Comparison of ENCODE assay signal across 10 cellular contexts in the genomic region with DNA sequence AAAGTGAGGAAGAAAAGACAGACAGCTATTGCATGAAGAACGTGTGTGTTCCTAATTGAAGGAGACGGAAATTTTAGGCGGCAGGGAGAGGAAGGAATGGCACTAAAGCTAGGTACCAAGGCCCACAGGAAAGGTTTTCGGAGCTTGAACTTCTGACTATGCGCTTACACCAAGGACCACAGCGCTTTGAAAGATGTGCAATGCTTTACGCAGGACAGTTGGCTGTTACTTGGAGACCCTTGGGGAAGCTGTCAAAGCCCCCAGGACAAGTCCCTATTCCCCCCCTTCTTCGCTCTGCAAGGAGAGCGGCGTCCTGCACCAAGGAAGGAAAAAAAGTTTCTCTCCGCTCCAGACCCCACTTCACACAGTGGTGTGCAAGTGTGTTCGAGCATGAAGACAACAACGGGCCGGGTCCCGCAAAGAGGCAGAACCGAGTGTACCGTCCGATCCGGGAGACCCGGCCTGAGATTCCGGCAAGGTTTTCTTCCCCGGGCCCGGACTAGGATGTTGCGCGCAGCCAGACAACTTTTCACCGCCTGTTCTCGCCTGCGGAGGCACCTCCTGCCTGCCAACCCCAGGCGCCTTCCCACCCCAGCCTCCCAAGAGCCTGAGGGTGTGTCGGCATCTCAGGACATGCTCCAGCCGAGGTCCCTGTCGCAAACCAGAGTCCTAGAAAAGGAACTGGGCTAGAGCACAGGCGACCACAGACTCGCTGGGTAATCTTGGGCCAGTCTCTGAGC. TPM values are rescaled to one million over a fixed set of nuclear protein-coding genes. Genes with fewer than 3 reads are reported as not detected.
DNase-seq lines count a peak whose midpoint lies in the region; ATAC-seq, FAIRE-seq and TF ChIP-seq lines count a peak whose summit lies in the region.
"Had no signal": no experiment of that assay in that cellular context is flagged by ENCODE, and none has a peak within 500 bp of the region (broad histone marks: within the 10 kb centered on the region; RNA-seq: fewer than 3 reads in every experiment).

No MANE protein-coding gene starts in this region.

- DNase-seq in endothelial cell of umbilical vein (ENCODE audit: low read depth, low spot score) (peak; percentile 37), kidney (peak; percentile 55), gastrocnemius medialis (no peak), hepatic stellate cell (ENCODE audit: low spot score) (no peak)
- no peak for DNase-seq in activated CD8-positive, alpha-beta memory T cell treated with anti-CD3 and anti-CD28 coated beads for 24 hours
- DNase-seq: cortex of kidney, NCI-H2171 had no signal

- no peaks in the 10 kb centered on the region for H3K36me3 ChIP-seq in HEK293 (ENCODE audit: control insufficient read depth in 2 of 2, insufficient read depth in 1 of 2, low read length in 2 of 2)
- H3K36me3 ChIP-seq in endothelial cell of umbilical vein (ENCODE audit: control insufficient read depth in 2 of 2, extremely low read depth in 1 of 2, insufficient read depth in 2 of 2, low read length in 2 of 2): peaks cover 0 to 2% of the 10 kb centered on the region in 2 experiments
- no peaks in the 10 kb centered on the region for H3K36me3 ChIP-seq in kidney (ENCODE audit: control insufficient read depth in 1 of 2, insufficient read depth in 2 of 2, low read length in 2 of 2)
- H3K36me3 ChIP-seq in gastrocnemius medialis: no peaks in the 10 kb centered on the region

- TF ChIP-seq CTCF in HEK293 (tag by site-specific recombination; IDR thresholded peaks at IDR 0.05) (no peak), endothelial cell of umbilical vein (IDR thresholded peaks at IDR 0.05; ENCODE audit: extremely low read depth in 1 of 2, insufficient read depth in 1 of 2, low read depth in 1 of 2, low read length in 2 of 2) (no peak), kidney (IDR thresholded peaks at IDR 0.05; ENCODE audit: borderline replicate concordance, extremely low read depth, insufficient read depth) (no peak), gastrocnemius medialis (IDR thresholded peaks at IDR 0.05 in 4 of 5, conservative IDR thresholded peaks at IDR 0.05 in 1 of 5) (no peak)

- no peak overlapping the region for H3K27ac ChIP-seq in HEK293 (ENCODE audit: extremely low read depth, low read depth, low read length)
- peak overlapping the region; percentile 54 for H3K27ac ChIP-seq in endothelial cell of umbilical vein (ENCODE audit: insufficient read depth, low read depth, low read length)
- H3K27ac ChIP-seq in kidney (ENCODE audit: low read depth in 2 of 2, low read length in 2 of 2): peak overlapping the region; percentile 39 to 65
- H3K27ac ChIP-seq in gastrocnemius medialis: peak overlapping the region; percentile 25 to 68 (median 54)

- no peaks in the 10 kb centered on the region for H3K9me1 ChIP-seq in endothelial cell of umbilical vein (replicated peaks; ENCODE audit: control insufficient read depth, extremely low read depth, insufficient read depth, low read length)

- H3K27me3 ChIP-seq in endothelial cell of umbilical vein (ENCODE audit: control insufficient read depth in 2 of 2, insufficient read depth in 2 of 2, low read length in 2 of 2) (no peaks in the 10 kb centered on the region), gastrocnemius medialis (peaks cover 0 to 10% (median 4%) of the 10 kb centered on the region in 3 donors)

- peak overlapping the region; percentile 94 for H2AFZ ChIP-seq in endothelial cell of umbilical vein (ENCODE audit: low read depth, low read length)

- no TSS peak for BruUV-seq in endothelial cell of umbilical vein (replicated peaks; lab: Mats Ljungman, UMichigan)

- ATAC-seq in gastrocnemius medialis: peak in 1 of 2 donors; percentile 21
- no peak for ATAC-seq in GM18505 (IDR thresholded peaks at IDR 0.05; ENCODE audit: unreplicated experiment)
- ATAC-seq in HG02938 (IDR thresholded peaks at IDR 0.05; ENCODE audit: unreplicated experiment): no peak

- H3K9ac ChIP-seq in endothelial cell of umbilical vein (replicated peaks; ENCODE audit: extremely low read depth, insufficient read depth, low read length) (peak overlapping the region; percentile 84), kidney (ENCODE audit: low read length in 2 of 2) (peak overlapping the region; percentile 24 to 35)

- no peaks in the 10 kb centered on the region for H3K9me3 ChIP-seq in HEK293 (ENCODE audit: control insufficient read depth, insufficient read depth, low read depth, low read length)
- H3K9me3 ChIP-seq in endothelial cell of umbilical vein (replicated peaks; ENCODE audit: control insufficient read depth, insufficient read depth, low read length): no peaks in the 10 kb centered on the region
- no peaks in the 10 kb centered on the region for H3K9me3 ChIP-seq in kidney (ENCODE audit: control insufficient read depth in 1 of 2, low read length in 2 of 2)
- H3K9me3 ChIP-seq in gastrocnemius medialis: no peaks in the 10 kb centered on the region

- dilution Hi-C loops in endothelial cell of umbilical vein (cut with MboI; ENCODE audit: extremely low pct_ligation_motif_present, low sequenced_read_pairs): no loop called here

- H4K20me1 ChIP-seq in endothelial cell of umbilical vein (replicated peaks; ENCODE audit: control insufficient read depth, extremely low read depth, insufficient read depth, low read length): no peaks in the 10 kb centered on the region

- no peak for FAIRE-seq in endothelial cell of umbilical vein (lab: Jason Lieb, UNC)
- FAIRE-seq in kidney (lab: Jason Lieb, UNC): no peak

- in situ Hi-C loops in gastrocnemius medialis (cut with MboI; ENCODE audit: low sequenced_read_pairs in 4 of 4): no loop called here

- H3K79me2 ChIP-seq in endothelial cell of umbilical vein (ENCODE audit: control insufficient read depth, insufficient read depth, low read length): peaks cover 58% of the 10 kb centered on the region

- POLR2A ChIA-PET in HEK293 (lab: Yijun Ruan, JAX): no interaction called here
- POLR2A ChIA-PET in endothelial cell of umbilical vein (lab: Charles Lee): interaction anchor here (1.1 to 2.1 kb wide), 7 partner anchors 34 to 221 kb away, joined by 3 to 11 read pairs (median 5); a partner anchor contains a TSS

- no peaks in the 10 kb centered on the region for H3K4me1 ChIP-seq in HEK293 (ENCODE audit: control insufficient read depth, insufficient read depth, low read length)
- H3K4me1 ChIP-seq in endothelial cell of umbilical vein (ENCODE audit: control insufficient read depth, extremely low read depth, insufficient read depth, low read length): peaks cover 48% of the 10 kb centered on the region
- no peaks in the 10 kb centered on the region for H3K4me1 ChIP-seq in kidney (ENCODE audit: control insufficient read depth in 1 of 2, insufficient read depth in 1 of 2, low read depth in 1 of 2, low read length in 2 of 2)
- no peaks in the 10 kb centered on the region for H3K4me1 ChIP-seq in gastrocnemius medialis

- H3K4me2 ChIP-seq in endothelial cell of umbilical vein (ENCODE audit: insufficient read depth, low read length): peak overlapping the region; percentile 68

- TF ChIP-seq POLR2A in endothelial cell of umbilical vein (IDR thresholded peaks at IDR 0.05; ENCODE audit: low read depth, low read length): no peak
- no peak for TF ChIP-seq POLR2A in gastrocnemius medialis (IDR thresholded peaks at IDR 0.05)
- no peak for TF ChIP-seq POLR2A in GM18505 (IDR thresholded peaks at IDR 0.05; ENCODE audit: borderline replicate concordance, extremely low read depth, insufficient read depth, insufficient read length)

- CTCF ChIA-PET in HEK293 (lab: Yijun Ruan, JAX) (no interaction called here), endothelial cell of umbilical vein (lab: Charles Lee) (interaction anchor here (0.9 to 2.1 kb wide), 8 partner anchors 8 to 196 kb away, joined by 3 to 17 read pairs (median 6); no protein-coding TSS in a partner anchor)

- peak overlapping the region; percentile 49; the same call in 1 of the 2 replicates for H3K4me3 ChIP-seq in HEK293 (ENCODE audit: low read depth, low read length)
- peak overlapping the region; percentile 92 to 94 (median 93) for H3K4me3 ChIP-seq in endothelial cell of umbilical vein (replicated peaks in 1 of 3; ENCODE audit: insufficient read depth in 1 of 3, low read depth in 1 of 3, low read length in 3 of 3)
- H3K4me3 ChIP-seq in kidney (ENCODE audit: low read length in 2 of 2): peak overlapping the region; percentile 42 to 62
- peak overlapping the region; percentile 53 to 66 (median 62) for H3K4me3 ChIP-seq in gastrocnemius medialis

- intact Hi-C loops in endothelial cell of umbilical vein (cut with micrococcal nuclease) (loop anchor here (1.0 to 5.0 kb wide), 8 partner anchors 47 to 423 kb away; a partner anchor contains a TSS), kidney (cut with DNase I) (no loop called here), gastrocnemius medialis (cut with DNase I; ENCODE audit: low total_unique reads) (no loop called here)

TF ChIP-seq in HEK293, 187 proteins besides CTCF, POLR2A, EP300 and RAD21 (continues in another document):
- TF ChIP-seq, protein P1, sequence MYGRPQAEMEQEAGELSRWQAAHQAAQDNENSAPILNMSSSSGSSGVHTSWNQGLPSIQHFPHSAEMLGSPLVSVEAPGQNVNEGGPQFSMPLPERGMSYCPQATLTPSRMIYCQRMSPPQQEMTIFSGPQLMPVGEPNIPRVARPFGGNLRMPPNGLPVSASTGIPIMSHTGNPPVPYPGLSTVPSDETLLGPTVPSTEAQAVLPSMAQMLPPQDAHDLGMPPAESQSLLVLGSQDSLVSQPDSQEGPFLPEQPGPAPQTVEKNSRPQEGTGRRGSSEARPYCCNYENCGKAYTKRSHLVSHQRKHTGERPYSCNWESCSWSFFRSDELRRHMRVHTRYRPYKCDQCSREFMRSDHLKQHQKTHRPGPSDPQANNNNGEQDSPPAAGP (tag by site-specific recombination; IDR thresholded peaks at IDR 0.05): no peak

TF ChIP-seq in endothelial cell of umbilical vein, 7 proteins besides CTCF, POLR2A, EP300 and RAD21 (continues in another document):
- TF ChIP-seq, protein P2, sequence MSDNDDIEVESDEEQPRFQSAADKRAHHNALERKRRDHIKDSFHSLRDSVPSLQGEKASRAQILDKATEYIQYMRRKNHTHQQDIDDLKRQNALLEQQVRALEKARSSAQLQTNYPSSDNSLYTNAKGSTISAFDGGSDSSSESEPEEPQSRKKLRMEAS (IDR thresholded peaks at IDR 0.05; ENCODE audit: insufficient read depth, insufficient read length): no peak
- TF ChIP-seq FOS (IDR thresholded peaks at IDR 0.05; ENCODE audit: borderline replicate concordance, insufficient read depth, low read length) (no peak), MYC (IDR thresholded peaks at IDR 0.05; ENCODE audit: low read depth, low read length) (no peak)

RNA-seq across cellular contexts. Expression of a gene that starts 0.9 kb away (rescaled TPM):
- total RNA-seq in endothelial cell of umbilical vein: 139 and 145 TPM in 2 replicates
- 65.8 and 80.5 TPM in 2 replicates for polyA plus RNA-seq in endothelial cell of umbilical vein
- polyA plus RNA-seq in endothelial cell of umbilical vein (2011; cell fraction: cytosol; rRNA removed): 64.9 TPM in 2 replicates
- polyA plus RNA-seq in endothelial cell of umbilical vein (2011; cell fraction: nucleus; rRNA removed): 157 and 176 TPM in 2 replicates
- 59.2 and 89.6 TPM in 2 replicates for polyA plus RNA-seq in endothelial cell of umbilical vein (2012)
- polyA minus RNA-seq in endothelial cell of umbilical vein: 280 and 307 TPM in 2 replicates
- not detected for polyA minus RNA-seq in endothelial cell of umbilical vein (2011; cell fraction: cytosol; rRNA and poly(A)+ RNA removed)
- polyA minus RNA-seq in endothelial cell of umbilical vein (2011; cell fraction: nucleus; rRNA and poly(A)+ RNA removed): 133 and 202 TPM in 2 replicates
- total RNA-seq in kidney: 28.8 TPM
- 20.4 TPM for polyA plus RNA-seq in kidney (ENCODE audit: insufficient read depth, low read depth, low replicate concordance)
- total RNA-seq in gastrocnemius medialis: 10 to 100 TPM in 2 of 4 donors, 1 to 10 TPM in 2; 7.4 to 14.8 (median 10.6) TPM

Comparison
In these comparisons a context has a peak if more than half of its experiments do, and no peak if none do; other contexts are left out.
1. DNase-seq: peak in endothelial cell of umbilical vein (single experiment) and kidney (single experiment); none in gastrocnemius medialis (0 of 2), activated CD8-positive, alpha-beta memory T cell treated with anti-CD3 and anti-CD28 coated beads for 24 hours (single experiment) and hepatic stellate cell (single experiment).
2. Peak in every context shown above with its lines, with median percentiles within 50 percentile points of each other: H3K4me3 ChIP-seq.